In the genomic region with DNA sequence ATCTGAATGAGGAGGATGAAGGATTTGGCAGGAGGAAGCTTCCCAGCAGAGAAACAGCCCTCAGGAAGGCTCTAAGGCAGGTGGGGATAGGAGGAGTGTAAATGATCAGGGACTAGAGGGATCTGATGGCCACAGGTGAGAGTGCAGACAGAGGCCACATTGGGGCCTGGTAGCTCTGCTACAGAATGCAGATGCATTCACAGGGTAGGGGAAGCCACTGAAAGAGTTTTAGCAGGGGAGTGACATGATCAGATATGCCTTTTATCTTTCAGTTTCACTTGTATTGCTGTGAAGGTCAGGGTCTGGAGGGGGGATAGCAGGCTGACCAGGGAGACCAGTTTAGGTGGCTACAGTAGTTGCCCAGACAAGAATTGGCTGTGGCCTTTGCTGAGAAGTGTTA, we compare ENCODE assay signal across 13 cellular contexts. TPM values are rescaled to one million over a fixed set of nuclear protein-coding genes. Genes with fewer than 3 reads are reported as not detected.
DNase-seq lines count a peak whose midpoint lies in the region; ATAC-seq and TF ChIP-seq lines count a peak whose summit lies in the region.
"Had no signal": no experiment of that assay in that cellular context is flagged by ENCODE, and none has a peak within 500 bp of the region (broad histone marks: within the 10 kb centered on the region; RNA-seq: fewer than 3 reads in every experiment).

No MANE protein-coding gene starts in this region.

- POLR2A ChIA-PET in activated B cell treated with CpG ODN at 0.5 μM for 24 hours (lab: Charles Lee): interaction anchor here (1.5 kb wide), 1 partner anchor 25 kb away, joined by 4 read pairs; no protein-coding TSS in a partner anchor

- no peak for TF ChIP-seq POLR2A in tibial nerve (IDR thresholded peaks at IDR 0.05)

- no peaks in the 10 kb centered on the region for H3K27me3 Mint-ChIP-seq in activated T-cell treated with anti-CD3 and anti-CD28 coated beads, Interleukin-2, amount 50 U/mL, for 72 hours (ENCODE audit: low read depth)
- H3K27me3 Mint-ChIP-seq in activated B cell treated with CpG ODN at 0.5 μM for 24 hours: no peaks in the 10 kb centered on the region

- H3K4me3 ChIP-seq in tibial nerve: no peak overlapping the region
- H3K4me3 ChIP-seq: uterus had no signal

- no peak for DNase-seq in activated T-cell treated with anti-CD3 and anti-CD28 coated beads, Interleukin-2, amount 50 U/mL, for 72 hours
- no peak for DNase-seq in activated T-cell treated with anti-CD3 and anti-CD28 coated beads for 4 hours
- DNase-seq in activated B cell treated with CpG ODN at 0.5 μM for 24 hours: no peak
- no peak for DNase-seq in stimulated activated effector memory CD8-positive, alpha-beta T cell treated with anti-CD3 and anti-CD28 coated beads, Interleukin-12 subunit alpha, Interleukin-12 subunit beta, amount 100 ng/mL, for 72 hours (ENCODE audit: low spot score in 2 of 2)
- no peak for DNase-seq in tibial nerve (ENCODE audit: low spot score in 2 of 2)
- DNase-seq in NCI-H2196 treated with DMSO at 0.1 percent for 48 hours (lab: John Stamatoyannopoulos, UW; ENCODE audit: unreplicated experiment): no peak
- DNase-seq in NCI-H524 treated with DMSO at 0.1 percent for 48 hours (lab: John Stamatoyannopoulos, UW): no peak
- DNase-seq: activated CD4-positive, alpha-beta T cell treated with anti-CD3 and anti-CD28 coated beads for 48 hours; brain microvascular endothelial cell; islet precursor cell; NCI-H1694 treated with DMSO at 0.1 percent for 48 hours; uterus had no signal

- H3K27ac ChIP-seq in tibial nerve: peak overlapping the region in 2 of 4 donors; percentile 96 to 98
- H3K27ac ChIP-seq: brain microvascular endothelial cell had no signal

- peaks cover 0 to 4% (median 0%) of the 10 kb centered on the region in 3 donors for H3K36me3 ChIP-seq in tibial nerve
- H3K36me3 ChIP-seq: brain microvascular endothelial cell, uterus had no signal

- no peak for TF ChIP-seq EP300 in tibial nerve (IDR thresholded peaks at IDR 0.05)

- CTCF ChIA-PET in activated B cell treated with CpG ODN at 0.5 μM for 24 hours (lab: Charles Lee): interaction anchor here (0.9 to 1.2 kb wide), 2 partner anchors 27 to 290 kb away, joined by 3 read pairs; partner anchors contain the start of gene PCBD2

- no peak for ATAC-seq in activated T-cell treated with anti-CD3 and anti-CD28 coated beads, Interleukin-2, amount 50 U/mL, for 72 hours (replicated peaks in 1 of 2)
- ATAC-seq in HG02610 (IDR thresholded peaks at IDR 0.05; ENCODE audit: unreplicated experiment): peak; percentile 30
- no peak for ATAC-seq in activated B cell treated with CpG ODN at 0.5 μM for 24 hours (ENCODE audit: low read depth)
- no peak for ATAC-seq in stimulated activated effector memory CD8-positive, alpha-beta T cell treated with anti-CD3 and anti-CD28 coated beads, Interleukin-12 subunit alpha, Interleukin-12 subunit beta, amount 100 ng/mL, for 72 hours

- intact Hi-C loops in activated B cell treated with CpG ODN at 0.5 μM for 24 hours (cut with micrococcal nuclease): no loop called here

- H3K36me3 Mint-ChIP-seq in activated T-cell treated with anti-CD3 and anti-CD28 coated beads, Interleukin-2, amount 50 U/mL, for 72 hours (ENCODE audit: insufficient read depth in 2 of 2): peaks cover 5 to 11% of the 10 kb centered on the region in 2 donors
- peaks cover 26% of the 10 kb centered on the region for H3K36me3 Mint-ChIP-seq in activated B cell treated with CpG ODN at 0.5 μM for 24 hours (ENCODE audit: low read depth)
- H3K36me3 Mint-ChIP-seq in stimulated activated effector memory CD8-positive, alpha-beta T cell treated with anti-CD3 and anti-CD28 coated beads, Interleukin-12 subunit alpha, Interleukin-12 subunit beta, amount 100 ng/mL, for 72 hours: peaks cover 59% of the 10 kb centered on the region

- H3K9me3 ChIP-seq in tibial nerve: no peaks in the 10 kb centered on the region
- H3K9me3 ChIP-seq: uterus had no signal

- peaks cover 0 to 3% of the 10 kb centered on the region in 2 donors for H3K9me3 Mint-ChIP-seq in activated T-cell treated with anti-CD3 and anti-CD28 coated beads, Interleukin-2, amount 50 U/mL, for 72 hours
- H3K9me3 Mint-ChIP-seq in activated B cell treated with CpG ODN at 0.5 μM for 24 hours: no peaks in the 10 kb centered on the region
- H3K9me3 Mint-ChIP-seq in stimulated activated effector memory CD8-positive, alpha-beta T cell treated with anti-CD3 and anti-CD28 coated beads, Interleukin-12 subunit alpha, Interleukin-12 subunit beta, amount 100 ng/mL, for 72 hours: no peaks in the 10 kb centered on the region

- H3K27ac Mint-ChIP-seq in activated T-cell treated with anti-CD3 and anti-CD28 coated beads, Interleukin-2, amount 50 U/mL, for 72 hours: peak overlapping the region; percentile 61
- H3K27ac Mint-ChIP-seq in activated B cell treated with CpG ODN at 0.5 μM for 24 hours: peak overlapping the region; percentile 58
- peak overlapping the region; percentile 60 for H3K27ac Mint-ChIP-seq in stimulated activated effector memory CD8-positive, alpha-beta T cell treated with anti-CD3 and anti-CD28 coated beads, Interleukin-12 subunit alpha, Interleukin-12 subunit beta, amount 100 ng/mL, for 72 hours

- H3K4me3 Mint-ChIP-seq in activated T-cell treated with anti-CD3 and anti-CD28 coated beads, Interleukin-2, amount 50 U/mL, for 72 hours: peak overlapping the region; percentile 98
- H3K4me3 Mint-ChIP-seq in activated B cell treated with CpG ODN at 0.5 μM for 24 hours: peak overlapping the region; percentile 13
- H3K4me3 Mint-ChIP-seq in stimulated activated effector memory CD8-positive, alpha-beta T cell treated with anti-CD3 and anti-CD28 coated beads, Interleukin-12 subunit alpha, Interleukin-12 subunit beta, amount 100 ng/mL, for 72 hours: peak overlapping the region; percentile 94

- H3K4me1 Mint-ChIP-seq in activated T-cell treated with anti-CD3 and anti-CD28 coated beads, Interleukin-2, amount 50 U/mL, for 72 hours (ENCODE audit: low read depth): peaks cover 63% of the 10 kb centered on the region
- H3K4me1 Mint-ChIP-seq in activated B cell treated with CpG ODN at 0.5 μM for 24 hours: peaks cover 43% of the 10 kb centered on the region
- peaks cover 38% of the 10 kb centered on the region for H3K4me1 Mint-ChIP-seq in stimulated activated effector memory CD8-positive, alpha-beta T cell treated with anti-CD3 and anti-CD28 coated beads, Interleukin-12 subunit alpha, Interleukin-12 subunit beta, amount 100 ng/mL, for 72 hours

- no peaks in the 10 kb centered on the region for H3K27me3 ChIP-seq in tibial nerve
- H3K27me3 ChIP-seq: brain microvascular endothelial cell, uterus had no signal

- peaks cover 0 to 49% (median 21%) of the 10 kb centered on the region in 4 donors for H3K4me1 ChIP-seq in tibial nerve

- TF ChIP-seq CTCF in activated B cell treated with CpG ODN at 0.5 μM for 24 hours (IDR thresholded peaks at IDR 0.05) (no peak), tibial nerve (IDR thresholded peaks at IDR 0.05) (no peak)

RNA-seq across cellular contexts. Expression of gene TXNDC15, which starts 3.0 kb away (rescaled TPM):
- total RNA-seq in activated T-cell treated with anti-CD3 and anti-CD28 coated beads, Interleukin-2, amount 50 U/mL, for 72 hours: 10 to 100 TPM; 46.9 TPM
- total RNA-seq in activated B cell treated with CpG ODN at 0.5 μM for 24 hours (26.6 and 30.7 TPM in 2 replicates), tibial nerve (100 to 1,000 TPM in 1 of 4 donors, 10 to 100 TPM in 3; 72.8 to 118 (median 84.8) TPM)

RNA-seq across cellular contexts. Expression of gene PCBD2, which starts 27.8 kb away (rescaled TPM):
- 10 to 100 TPM; 22.1 to 22.2 TPM for total RNA-seq in activated T-cell treated with anti-CD3 and anti-CD28 coated beads, Interleukin-2, amount 50 U/mL, for 72 hours
- 8.4 and 11.5 TPM in 2 replicates for total RNA-seq in activated B cell treated with CpG ODN at 0.5 μM for 24 hours
- 10 to 100 TPM in 1 of 4 donors, 1 to 10 TPM in 3; 5.7 to 11.0 (median 7.9) TPM for total RNA-seq in tibial nerve

RNA-seq across cellular contexts. Expression of gene C5orf24, which starts 31.4 kb away (rescaled TPM):
- total RNA-seq in activated T-cell treated with anti-CD3 and anti-CD28 coated beads, Interleukin-2, amount 50 U/mL, for 72 hours: 10 to 100 TPM; 39.4 TPM
- total RNA-seq in activated B cell treated with CpG ODN at 0.5 μM for 24 hours (32.0 and 36.1 TPM in 2 replicates), tibial nerve (10 to 100 TPM; 40.2 to 50.0 (median 45.8) TPM)

Comparison
In these comparisons a context has a peak if more than half of its experiments do, and no peak if none do; other contexts are left out.
1. H3K4me3 Mint-ChIP-seq: peak in every context shown above with its lines; median percentile 98 in activated T-cell treated with anti-CD3 and anti-CD28 coated beads, Interleukin-2, amount 50 U/mL, for 72 hours; 94 in stimulated activated effector memory CD8-positive, alpha-beta T cell treated with anti-CD3 and anti-CD28 coated beads, Interleukin-12 subunit alpha, Interleukin-12 subunit beta, amount 100 ng/mL, for 72 hours; 13 in activated B cell treated with CpG ODN at 0.5 μM for 24 hours.